1 cellular context compared by ENCODE assay signal in the genomic region with DNA sequence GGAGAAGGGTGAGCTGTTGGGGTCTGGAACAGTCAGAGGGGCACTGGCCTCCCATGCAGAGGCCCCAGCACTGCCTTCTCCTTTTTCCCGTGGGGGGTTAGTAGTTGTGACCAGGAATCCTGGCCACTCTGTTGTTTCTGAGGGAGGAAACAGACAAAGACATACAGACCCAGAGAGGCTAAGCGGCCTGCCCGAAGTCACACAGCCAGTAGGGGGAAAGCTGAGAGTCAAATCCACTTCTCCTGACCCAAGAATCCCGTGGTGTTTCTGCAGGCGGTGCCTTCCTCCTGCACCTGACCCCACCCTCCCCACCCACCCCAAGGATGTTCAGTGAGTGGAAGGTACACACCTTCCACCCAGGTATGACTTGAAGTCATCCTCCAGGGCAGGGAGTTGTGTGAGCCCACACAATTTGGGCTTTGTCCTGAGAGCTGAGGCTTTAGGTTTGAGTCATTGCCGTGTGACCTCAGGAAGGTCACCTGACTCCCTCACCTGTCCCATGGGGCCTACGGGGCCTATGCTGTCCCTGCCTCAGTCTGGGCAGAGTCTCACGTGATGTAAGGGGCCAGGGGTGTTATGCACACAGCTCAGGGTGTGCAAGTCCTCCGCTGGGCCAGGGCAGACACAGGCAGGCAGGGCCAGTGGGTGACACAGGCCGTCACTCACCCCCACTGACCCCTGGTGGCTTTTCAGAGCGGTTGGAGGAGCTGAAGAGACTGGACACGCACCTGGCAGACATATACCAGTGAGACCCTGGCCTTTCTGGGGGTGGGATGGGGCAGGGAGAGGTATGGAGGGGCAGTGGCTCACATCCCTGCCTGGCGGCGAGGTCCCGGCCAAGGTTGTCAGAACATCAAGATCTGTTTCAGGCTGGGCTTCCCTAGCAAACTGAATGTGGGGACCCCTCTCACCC.
TF ChIP-seq lines count a peak whose summit lies in the region.

No MANE protein-coding gene starts in this region.

TF ChIP-seq in HepG2, 621 proteins besides CTCF, POLR2A, EP300 and RAD21 (continued from another document and continues in another):
- TF ChIP-seq, protein P1, sequence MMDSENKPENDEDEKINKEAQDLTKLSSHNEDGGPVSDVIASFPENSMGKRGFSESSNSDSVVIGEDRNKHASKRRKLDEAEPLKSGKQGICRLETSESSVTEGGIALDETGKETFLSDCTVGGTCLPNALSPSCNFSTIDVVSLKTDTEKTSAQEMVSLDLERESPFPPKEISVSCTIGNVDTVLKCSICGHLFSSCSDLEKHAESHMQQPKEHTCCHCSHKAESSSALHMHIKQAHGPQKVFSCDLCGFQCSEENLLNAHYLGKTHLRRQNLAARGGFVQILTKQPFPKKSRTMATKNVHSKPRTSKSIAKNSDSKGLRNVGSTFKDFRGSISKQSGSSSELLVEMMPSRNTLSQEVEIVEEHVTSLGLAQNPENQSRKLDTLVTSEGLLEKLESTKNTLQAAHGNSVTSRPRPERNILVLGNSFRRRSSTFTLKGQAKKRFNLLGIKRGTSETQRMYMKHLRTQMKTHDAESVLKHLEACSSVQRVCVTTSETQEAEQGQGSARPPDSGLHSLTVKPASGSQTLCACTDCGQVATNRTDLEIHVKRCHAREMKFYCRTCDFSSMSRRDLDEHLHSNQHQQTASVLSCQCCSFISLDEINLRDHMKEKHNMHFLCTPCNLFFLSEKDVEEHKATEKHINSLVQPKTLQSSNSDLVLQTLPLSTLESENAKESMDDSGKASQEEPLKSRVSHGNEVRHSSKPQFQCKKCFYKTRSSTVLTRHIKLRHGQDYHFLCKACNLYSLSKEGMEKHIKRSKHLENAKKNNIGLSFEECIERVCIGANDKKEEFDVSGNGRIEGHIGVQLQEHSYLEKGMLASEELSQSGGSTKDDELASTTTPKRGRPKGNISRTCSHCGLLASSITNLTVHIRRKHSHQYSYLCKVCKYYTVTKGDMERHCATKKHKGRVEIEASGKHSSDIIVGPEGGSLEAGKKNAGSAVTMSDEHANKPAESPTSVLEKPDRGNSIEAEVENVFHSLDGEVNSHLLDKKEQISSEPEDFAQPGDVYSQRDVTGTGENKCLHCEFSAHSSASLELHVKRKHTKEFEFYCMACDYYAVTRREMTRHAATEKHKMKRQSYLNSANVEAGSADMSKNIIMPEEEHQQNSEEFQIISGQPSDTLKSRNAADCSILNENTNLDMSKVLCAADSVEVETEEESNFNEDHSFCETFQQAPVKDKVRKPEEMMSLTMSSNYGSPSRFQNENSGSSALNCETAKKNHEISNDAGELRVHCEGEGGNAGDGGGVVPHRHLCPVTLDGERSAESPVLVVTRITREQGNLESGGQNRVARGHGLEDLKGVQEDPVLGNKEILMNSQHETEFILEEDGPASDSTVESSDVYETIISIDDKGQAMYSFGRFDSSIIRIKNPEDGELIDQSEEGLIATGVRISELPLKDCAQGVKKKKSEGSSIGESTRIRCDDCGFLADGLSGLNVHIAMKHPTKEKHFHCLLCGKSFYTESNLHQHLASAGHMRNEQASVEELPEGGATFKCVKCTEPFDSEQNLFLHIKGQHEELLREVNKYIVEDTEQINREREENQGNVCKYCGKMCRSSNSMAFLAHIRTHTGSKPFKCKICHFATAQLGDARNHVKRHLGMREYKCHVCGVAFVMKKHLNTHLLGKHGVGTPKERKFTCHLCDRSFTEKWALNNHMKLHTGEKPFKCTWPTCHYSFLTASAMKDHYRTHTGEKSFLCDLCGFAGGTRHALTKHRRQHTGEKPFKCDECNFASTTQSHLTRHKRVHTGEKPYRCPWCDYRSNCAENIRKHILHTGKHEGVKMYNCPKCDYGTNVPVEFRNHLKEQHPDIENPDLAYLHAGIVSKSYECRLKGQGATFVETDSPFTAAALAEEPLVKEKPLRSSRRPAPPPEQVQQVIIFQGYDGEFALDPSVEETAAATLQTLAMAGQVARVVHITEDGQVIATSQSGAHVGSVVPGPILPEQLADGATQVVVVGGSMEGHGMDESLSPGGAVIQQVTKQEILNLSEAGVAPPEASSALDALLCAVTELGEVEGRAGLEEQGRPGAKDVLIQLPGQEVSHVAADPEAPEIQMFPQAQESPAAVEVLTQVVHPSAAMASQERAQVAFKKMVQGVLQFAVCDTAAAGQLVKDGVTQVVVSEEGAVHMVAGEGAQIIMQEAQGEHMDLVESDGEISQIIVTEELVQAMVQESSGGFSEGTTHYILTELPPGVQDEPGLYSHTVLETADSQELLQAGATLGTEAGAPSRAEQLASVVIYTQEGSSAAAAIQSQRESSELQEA (CRISPR knock-in tag; IDR thresholded peaks at IDR 0.05; ENCODE audit: not compliant biosample characterization), result no peak
- TF ChIP-seq, protein P2, sequence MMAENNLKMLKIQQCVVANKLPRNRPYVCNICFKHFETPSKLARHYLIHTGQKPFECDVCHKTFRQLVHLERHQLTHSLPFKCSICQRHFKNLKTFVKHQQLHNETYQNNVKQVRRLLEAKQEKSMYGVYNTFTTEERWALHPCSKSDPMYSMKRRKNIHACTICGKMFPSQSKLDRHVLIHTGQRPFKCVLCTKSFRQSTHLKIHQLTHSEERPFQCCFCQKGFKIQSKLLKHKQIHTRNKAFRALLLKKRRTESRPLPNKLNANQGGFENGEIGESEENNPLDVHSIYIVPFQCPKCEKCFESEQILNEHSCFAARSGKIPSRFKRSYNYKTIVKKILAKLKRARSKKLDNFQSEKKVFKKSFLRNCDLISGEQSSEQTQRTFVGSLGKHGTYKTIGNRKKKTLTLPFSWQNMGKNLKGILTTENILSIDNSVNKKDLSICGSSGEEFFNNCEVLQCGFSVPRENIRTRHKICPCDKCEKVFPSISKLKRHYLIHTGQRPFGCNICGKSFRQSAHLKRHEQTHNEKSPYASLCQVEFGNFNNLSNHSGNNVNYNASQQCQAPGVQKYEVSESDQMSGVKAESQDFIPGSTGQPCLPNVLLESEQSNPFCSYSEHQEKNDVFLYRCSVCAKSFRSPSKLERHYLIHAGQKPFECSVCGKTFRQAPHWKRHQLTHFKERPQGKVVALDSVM (CRISPR knock-in tag; IDR thresholded peaks at IDR 0.05), result no peak
- TF ChIP-seq ZNF614 (CRISPR knock-in tag; IDR thresholded peaks at IDR 0.05; ENCODE audit: borderline replicate concordance) (no peak), ZNF274 (CRISPR knock-in tag; IDR thresholded peaks at IDR 0.05) (no peak), IKZF1 (IDR thresholded peaks at IDR 0.05) (no peak), POLR2AphosphoS2 (IDR thresholded peaks at IDR 0.05; ENCODE audit: low read depth, low read length) (no peak), ZNF530 (CRISPR knock-in tag; IDR thresholded peaks at IDR 0.05; ENCODE audit: low read depth) (no peak), TBX3 (IDR thresholded peaks at IDR 0.05; ENCODE audit: borderline replicate concordance) (peak; percentile 72; the same call in 1 of the 2 replicates), SNRNP70 (IDR thresholded peaks at IDR 0.05; ENCODE audit: low read depth, low read length) (no peak), POGZ (CRISPR knock-in tag; IDR thresholded peaks at IDR 0.05) (no peak), SUZ12 (IDR thresholded peaks at IDR 0.05; ENCODE audit: low read depth, low read length) (no peak), ZNF292 (CRISPR knock-in tag; IDR thresholded peaks at IDR 0.05; ENCODE audit: borderline replicate concordance, low read depth) (no peak), SMAD9 (CRISPR knock-in tag; IDR thresholded peaks at IDR 0.05) (no peak), KDM3A (CRISPR knock-in tag; IDR thresholded peaks at IDR 0.05; ENCODE audit: low read depth) (no peak), ZNF678 (CRISPR knock-in tag; IDR thresholded peaks at IDR 0.05) (0 out of 2 replicates have a peak, but pooled peaks have one; percentile 12), ZNF816 (CRISPR knock-in tag; IDR thresholded peaks at IDR 0.05; ENCODE audit: borderline replicate concordance) (no peak), KLF6 (CRISPR knock-in tag; IDR thresholded peaks at IDR 0.05) (no peak), ZFP36 (IDR thresholded peaks at IDR 0.05; ENCODE audit: borderline replicate concordance, low read depth, low read length, partially characterized antibody) (no peak)
- TF ChIP-seq, protein P3, sequence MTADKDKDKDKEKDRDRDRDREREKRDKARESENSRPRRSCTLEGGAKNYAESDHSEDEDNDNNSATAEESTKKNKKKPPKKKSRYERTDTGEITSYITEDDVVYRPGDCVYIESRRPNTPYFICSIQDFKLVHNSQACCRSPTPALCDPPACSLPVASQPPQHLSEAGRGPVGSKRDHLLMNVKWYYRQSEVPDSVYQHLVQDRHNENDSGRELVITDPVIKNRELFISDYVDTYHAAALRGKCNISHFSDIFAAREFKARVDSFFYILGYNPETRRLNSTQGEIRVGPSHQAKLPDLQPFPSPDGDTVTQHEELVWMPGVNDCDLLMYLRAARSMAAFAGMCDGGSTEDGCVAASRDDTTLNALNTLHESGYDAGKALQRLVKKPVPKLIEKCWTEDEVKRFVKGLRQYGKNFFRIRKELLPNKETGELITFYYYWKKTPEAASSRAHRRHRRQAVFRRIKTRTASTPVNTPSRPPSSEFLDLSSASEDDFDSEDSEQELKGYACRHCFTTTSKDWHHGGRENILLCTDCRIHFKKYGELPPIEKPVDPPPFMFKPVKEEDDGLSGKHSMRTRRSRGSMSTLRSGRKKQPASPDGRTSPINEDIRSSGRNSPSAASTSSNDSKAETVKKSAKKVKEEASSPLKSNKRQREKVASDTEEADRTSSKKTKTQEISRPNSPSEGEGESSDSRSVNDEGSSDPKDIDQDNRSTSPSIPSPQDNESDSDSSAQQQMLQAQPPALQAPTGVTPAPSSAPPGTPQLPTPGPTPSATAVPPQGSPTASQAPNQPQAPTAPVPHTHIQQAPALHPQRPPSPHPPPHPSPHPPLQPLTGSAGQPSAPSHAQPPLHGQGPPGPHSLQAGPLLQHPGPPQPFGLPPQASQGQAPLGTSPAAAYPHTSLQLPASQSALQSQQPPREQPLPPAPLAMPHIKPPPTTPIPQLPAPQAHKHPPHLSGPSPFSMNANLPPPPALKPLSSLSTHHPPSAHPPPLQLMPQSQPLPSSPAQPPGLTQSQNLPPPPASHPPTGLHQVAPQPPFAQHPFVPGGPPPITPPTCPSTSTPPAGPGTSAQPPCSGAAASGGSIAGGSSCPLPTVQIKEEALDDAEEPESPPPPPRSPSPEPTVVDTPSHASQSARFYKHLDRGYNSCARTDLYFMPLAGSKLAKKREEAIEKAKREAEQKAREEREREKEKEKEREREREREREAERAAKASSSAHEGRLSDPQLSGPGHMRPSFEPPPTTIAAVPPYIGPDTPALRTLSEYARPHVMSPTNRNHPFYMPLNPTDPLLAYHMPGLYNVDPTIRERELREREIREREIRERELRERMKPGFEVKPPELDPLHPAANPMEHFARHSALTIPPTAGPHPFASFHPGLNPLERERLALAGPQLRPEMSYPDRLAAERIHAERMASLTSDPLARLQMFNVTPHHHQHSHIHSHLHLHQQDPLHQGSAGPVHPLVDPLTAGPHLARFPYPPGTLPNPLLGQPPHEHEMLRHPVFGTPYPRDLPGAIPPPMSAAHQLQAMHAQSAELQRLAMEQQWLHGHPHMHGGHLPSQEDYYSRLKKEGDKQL (CRISPR knock-in tag; IDR thresholded peaks at IDR 0.05; ENCODE audit: low read depth), result no peak
- TF ChIP-seq, protein P4, sequence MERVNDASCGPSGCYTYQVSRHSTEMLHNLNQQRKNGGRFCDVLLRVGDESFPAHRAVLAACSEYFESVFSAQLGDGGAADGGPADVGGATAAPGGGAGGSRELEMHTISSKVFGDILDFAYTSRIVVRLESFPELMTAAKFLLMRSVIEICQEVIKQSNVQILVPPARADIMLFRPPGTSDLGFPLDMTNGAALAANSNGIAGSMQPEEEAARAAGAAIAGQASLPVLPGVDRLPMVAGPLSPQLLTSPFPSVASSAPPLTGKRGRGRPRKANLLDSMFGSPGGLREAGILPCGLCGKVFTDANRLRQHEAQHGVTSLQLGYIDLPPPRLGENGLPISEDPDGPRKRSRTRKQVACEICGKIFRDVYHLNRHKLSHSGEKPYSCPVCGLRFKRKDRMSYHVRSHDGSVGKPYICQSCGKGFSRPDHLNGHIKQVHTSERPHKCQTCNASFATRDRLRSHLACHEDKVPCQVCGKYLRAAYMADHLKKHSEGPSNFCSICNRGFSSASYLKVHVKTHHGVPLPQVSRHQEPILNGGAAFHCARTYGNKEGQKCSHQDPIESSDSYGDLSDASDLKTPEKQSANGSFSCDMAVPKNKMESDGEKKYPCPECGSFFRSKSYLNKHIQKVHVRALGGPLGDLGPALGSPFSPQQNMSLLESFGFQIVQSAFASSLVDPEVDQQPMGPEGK (CRISPR knock-in tag; IDR thresholded peaks at IDR 0.05), result peak; percentile 61; the same call in 1 of the 2 replicates
- TF ChIP-seq, protein P5, sequence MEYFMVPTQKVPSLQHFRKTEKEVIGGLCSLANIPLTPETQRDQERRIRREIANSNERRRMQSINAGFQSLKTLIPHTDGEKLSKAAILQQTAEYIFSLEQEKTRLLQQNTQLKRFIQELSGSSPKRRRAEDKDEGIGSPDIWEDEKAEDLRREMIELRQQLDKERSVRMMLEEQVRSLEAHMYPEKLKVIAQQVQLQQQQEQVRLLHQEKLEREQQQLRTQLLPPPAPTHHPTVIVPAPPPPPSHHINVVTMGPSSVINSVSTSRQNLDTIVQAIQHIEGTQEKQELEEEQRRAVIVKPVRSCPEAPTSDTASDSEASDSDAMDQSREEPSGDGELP (IDR thresholded peaks at IDR 0.05; ENCODE audit: borderline replicate concordance, low read depth), result peak; percentile 62; the same call in 1 of the 2 replicates
- TF ChIP-seq, protein P6, sequence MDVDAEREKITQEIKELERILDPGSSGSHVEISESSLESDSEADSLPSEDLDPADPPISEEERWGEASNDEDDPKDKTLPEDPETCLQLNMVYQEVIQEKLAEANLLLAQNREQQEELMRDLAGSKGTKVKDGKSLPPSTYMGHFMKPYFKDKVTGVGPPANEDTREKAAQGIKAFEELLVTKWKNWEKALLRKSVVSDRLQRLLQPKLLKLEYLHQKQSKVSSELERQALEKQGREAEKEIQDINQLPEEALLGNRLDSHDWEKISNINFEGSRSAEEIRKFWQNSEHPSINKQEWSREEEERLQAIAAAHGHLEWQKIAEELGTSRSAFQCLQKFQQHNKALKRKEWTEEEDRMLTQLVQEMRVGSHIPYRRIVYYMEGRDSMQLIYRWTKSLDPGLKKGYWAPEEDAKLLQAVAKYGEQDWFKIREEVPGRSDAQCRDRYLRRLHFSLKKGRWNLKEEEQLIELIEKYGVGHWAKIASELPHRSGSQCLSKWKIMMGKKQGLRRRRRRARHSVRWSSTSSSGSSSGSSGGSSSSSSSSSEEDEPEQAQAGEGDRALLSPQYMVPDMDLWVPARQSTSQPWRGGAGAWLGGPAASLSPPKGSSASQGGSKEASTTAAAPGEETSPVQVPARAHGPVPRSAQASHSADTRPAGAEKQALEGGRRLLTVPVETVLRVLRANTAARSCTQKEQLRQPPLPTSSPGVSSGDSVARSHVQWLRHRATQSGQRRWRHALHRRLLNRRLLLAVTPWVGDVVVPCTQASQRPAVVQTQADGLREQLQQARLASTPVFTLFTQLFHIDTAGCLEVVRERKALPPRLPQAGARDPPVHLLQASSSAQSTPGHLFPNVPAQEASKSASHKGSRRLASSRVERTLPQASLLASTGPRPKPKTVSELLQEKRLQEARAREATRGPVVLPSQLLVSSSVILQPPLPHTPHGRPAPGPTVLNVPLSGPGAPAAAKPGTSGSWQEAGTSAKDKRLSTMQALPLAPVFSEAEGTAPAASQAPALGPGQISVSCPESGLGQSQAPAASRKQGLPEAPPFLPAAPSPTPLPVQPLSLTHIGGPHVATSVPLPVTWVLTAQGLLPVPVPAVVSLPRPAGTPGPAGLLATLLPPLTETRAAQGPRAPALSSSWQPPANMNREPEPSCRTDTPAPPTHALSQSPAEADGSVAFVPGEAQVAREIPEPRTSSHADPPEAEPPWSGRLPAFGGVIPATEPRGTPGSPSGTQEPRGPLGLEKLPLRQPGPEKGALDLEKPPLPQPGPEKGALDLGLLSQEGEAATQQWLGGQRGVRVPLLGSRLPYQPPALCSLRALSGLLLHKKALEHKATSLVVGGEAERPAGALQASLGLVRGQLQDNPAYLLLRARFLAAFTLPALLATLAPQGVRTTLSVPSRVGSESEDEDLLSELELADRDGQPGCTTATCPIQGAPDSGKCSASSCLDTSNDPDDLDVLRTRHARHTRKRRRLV (CRISPR knock-in tag; IDR thresholded peaks at IDR 0.05), result no peak
